13 cellular contexts compared by ENCODE assay signal in the genomic region with DNA sequence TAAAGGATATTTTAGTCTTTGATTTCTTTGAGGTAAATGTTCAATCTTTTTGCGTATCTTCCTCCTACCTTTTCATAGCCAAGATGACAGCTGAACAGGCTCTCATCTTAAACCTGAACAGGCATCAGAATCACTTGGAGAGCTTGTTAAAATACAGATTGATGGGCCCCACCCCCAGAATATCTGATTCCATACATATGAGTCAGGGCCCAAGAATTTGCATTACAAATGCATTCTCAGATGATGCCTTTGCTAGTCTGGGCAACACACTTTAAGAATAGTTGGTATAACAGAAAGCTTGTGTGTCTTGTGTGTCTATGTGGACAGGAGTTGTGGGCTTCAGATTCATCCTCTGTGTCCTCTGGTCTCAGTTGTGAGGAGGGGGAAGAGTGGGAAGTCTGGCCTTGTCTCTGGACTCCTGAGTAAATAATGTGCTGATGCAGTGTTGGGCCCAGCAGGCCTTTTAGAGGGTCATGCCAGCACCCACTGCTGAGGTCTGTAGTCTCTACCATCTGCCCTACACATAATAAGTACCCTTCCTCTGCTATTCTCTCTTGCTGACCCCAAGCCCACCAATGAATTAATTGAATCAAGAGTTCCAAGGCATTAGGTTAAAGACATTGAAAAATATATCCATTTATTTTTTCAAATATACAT. TPM values are rescaled to one million over a fixed set of nuclear protein-coding genes. Genes with fewer than 3 reads are reported as not detected.
DNase-seq lines count a peak whose midpoint lies in the region; ATAC-seq and TF ChIP-seq lines count a peak whose summit lies in the region.
"Had no signal": no experiment of that assay in that cellular context is flagged by ENCODE, and none has a peak within 500 bp of the region (broad histone marks: within the 10 kb centered on the region; RNA-seq: fewer than 3 reads in every experiment).

No MANE protein-coding gene starts in this region.

- TF ChIP-seq POLR2A in HCT116 (IDR thresholded peaks at IDR 0.05; ENCODE audit: borderline replicate concordance, extremely low read depth, insufficient read depth, insufficient read length), result no peak

- peaks cover 10 to 21% of the 10 kb centered on the region in 2 experiments for H3K4me1 ChIP-seq in HCT116 (ENCODE audit: control insufficient read depth in 1 of 2, insufficient read depth in 2 of 2, low read length in 2 of 2)
- peaks cover 6% of the 10 kb centered on the region for H3K4me1 ChIP-seq in smooth muscle cell (ENCODE audit: low read depth)

- WGBS in smooth muscle cell (ENCODE audit: low lambda C conversion rate), result 94% methylated on average over 1 of the region's 1 CpG

- BruUV-seq in HCT116 (replicated peaks; lab: Mats Ljungman, UMichigan), result no TSS peak

- TF ChIP-seq RAD21 in HCT116 (IDR thresholded peaks at IDR 0.05; ENCODE audit: low read depth), result no peak

- TF ChIP-seq CTCF in HCT116 (IDR thresholded peaks at IDR 0.05 in 2 of 3, conservative IDR thresholded peaks at IDR 0.05 in 1 of 3; ENCODE audit: borderline replicate concordance in 1 of 3, insufficient read depth in 1 of 3, low read depth in 2 of 3, low read length in 2 of 3), result no peak
- no peak for TF ChIP-seq CTCF in fibroblast of the aortic adventitia (IDR thresholded peaks at IDR 0.05; ENCODE audit: insufficient read depth, low read length)
- TF ChIP-seq CTCF in smooth muscle cell (IDR thresholded peaks at IDR 0.05; ENCODE audit: borderline replicate concordance, insufficient read depth, poor library complexity, severe bottlenecking), result no peak

- peak overlapping the region; percentile 26 for H3K9ac ChIP-seq in HCT116 (ENCODE audit: low read length)
- peak overlapping the region; percentile 26 for H3K9ac ChIP-seq in smooth muscle cell (ENCODE audit: low read depth)

- H3K9me2 ChIP-seq in HCT116 (ENCODE audit: insufficient read depth), result no peaks in the 10 kb centered on the region

- H4K20me1 ChIP-seq in HCT116 (ENCODE audit: insufficient read depth) (no peaks in the 10 kb centered on the region), smooth muscle cell (ENCODE audit: low read depth) (no peaks in the 10 kb centered on the region)

- CTCF ChIA-PET in HCT116 (lab: Charles Lee) (no interaction called here), HEK293T (lab: Yijun Ruan, JAX) (no interaction called here)

- H3K27me3 ChIP-seq in HCT116 (ENCODE audit: insufficient read depth, low read length) (no peaks in the 10 kb centered on the region), smooth muscle cell (ENCODE audit: low read depth) (no peaks in the 10 kb centered on the region)

- H3K4me2 ChIP-seq in HCT116 (ENCODE audit: low read length), result peak overlapping the region; percentile 62
- H3K4me2 ChIP-seq in smooth muscle cell, result peak overlapping the region; percentile 12

- H3K36me3 ChIP-seq in HCT116 (ENCODE audit: control insufficient read depth in 1 of 2, insufficient read depth in 2 of 2, low read length in 2 of 2) (peaks cover 0 to 21% of the 10 kb centered on the region in 2 experiments; a peak in 2 of 4 replicates), smooth muscle cell (ENCODE audit: low read depth) (no peaks in the 10 kb centered on the region)

- intact Hi-C loops in HCT116 (cut with micrococcal nuclease), result no loop called here

- H3K9me3 ChIP-seq in HCT116 (ENCODE audit: control insufficient read depth in 1 of 2, insufficient read depth in 1 of 2, low read depth in 1 of 2, low read length in 2 of 2) (no peaks in the 10 kb centered on the region), smooth muscle cell (replicated peaks; ENCODE audit: low read depth) (no peaks in the 10 kb centered on the region)

- ATAC-seq in HCT116, result peak; percentile 71
- no peak for ATAC-seq in HG02759 (IDR thresholded peaks at IDR 0.05; ENCODE audit: unreplicated experiment)

- RAD21 ChIA-PET in HCT116 (lab: Charles Lee; ENCODE audit: low non-redundant PET in 1 of 2, low total read pairs in 2 of 2, uncharacterized antibody in 2 of 2, unreplicated experiment in 2 of 2), result no interaction called here

- H3F3A ChIP-seq in smooth muscle cell (ENCODE audit: low read depth), result peaks cover 10% of the 10 kb centered on the region

- no peak overlapping the region for H3K27ac ChIP-seq in HCT116 (ENCODE audit: low read depth, low read length)
- peak overlapping the region; percentile 78 for H3K27ac ChIP-seq in smooth muscle cell (ENCODE audit: low read depth)
- H3K27ac ChIP-seq: SK-N-MC had no signal

- peak; percentile 10 for DNase-seq in HCT116 (ENCODE audit: low read depth, low spot score)
- DNase-seq in SW480 (ENCODE audit: low spot score), result peak; percentile 11
- peak; percentile 86 for DNase-seq in fibroblast of the aortic adventitia (ENCODE audit: low read depth)
- DNase-seq in smooth muscle cell (lab: John Stamatoyannopoulos, UW; ENCODE audit: unreplicated experiment), result no peak
- DNase-seq in HEK293T (ENCODE audit: extremely low spot score), result no peak
- no peak for DNase-seq in NCI-H524 treated with DMSO at 0.1 percent for 48 hours (lab: John Stamatoyannopoulos, UW)
- DNase-seq: amygdala; GF-D8; hypothalamus; NCI-H2171; stimulated activated CD4-positive, alpha-beta T cell treated with anti-CD3 and anti-CD28 coated beads, Interleukin-2, amount 100 ng/mL, for 24 hours had no signal

- H3K79me2 ChIP-seq in HCT116 (ENCODE audit: insufficient read depth, low read length), result no peaks in the 10 kb centered on the region
- H3K79me2 ChIP-seq in smooth muscle cell (ENCODE audit: low read depth), result no peaks in the 10 kb centered on the region

- 0 out of 4 replicates have a peak overlapping the region, but pooled peaks of 1 of the 2 experiments have one; percentile 8 for H3K4me3 ChIP-seq in HCT116 (replicated peaks in 1 of 2; ENCODE audit: low read depth in 1 of 2, low read length in 2 of 2)
- no peak overlapping the region for H3K4me3 ChIP-seq in fibroblast of the aortic adventitia (ENCODE audit: low read depth, low read length)
- H3K4me3 ChIP-seq in smooth muscle cell, result no peak overlapping the region
- H3K4me3 ChIP-seq: SK-N-MC had no signal

- H2AFZ ChIP-seq in HCT116 (ENCODE audit: low read depth, low read length, poor library complexity, severe bottlenecking) (no peak overlapping the region), smooth muscle cell (ENCODE audit: low read depth) (no peak overlapping the region)

- POLR2A ChIA-PET in HCT116 (lab: Charles Lee), result no interaction called here
- POLR2A ChIA-PET in HEK293T (lab: Yijun Ruan, JAX), result no interaction called here

TF ChIP-seq in HCT116, 20 proteins besides CTCF, POLR2A, EP300 and RAD21:
- no peak for TF ChIP-seq EZH2 (IDR thresholded peaks at IDR 0.05)
- TF ChIP-seq FOSL1 (IDR thresholded peaks at IDR 0.05; ENCODE audit: low read depth), result peak; percentile 28; the same call in 1 of the 2 replicates

TF ChIP-seq in HEK293T, 16 proteins besides CTCF, POLR2A, EP300 and RAD21:
- TF ChIP-seq FOXM1 (IDR thresholded peaks at IDR 0.05; ENCODE audit: borderline replicate concordance) (no peak), FOXK2 (IDR thresholded peaks at IDR 0.05) (no peak), BHLHE40 (IDR thresholded peaks at IDR 0.05; ENCODE audit: borderline replicate concordance) (no peak), ZNF384 (IDR thresholded peaks at IDR 0.05) (no peak), NFRKB (IDR thresholded peaks at IDR 0.05) (no peak), SP1 (IDR thresholded peaks at IDR 0.05) (no peak), CTBP1 (IDR thresholded peaks at IDR 0.05; ENCODE audit: borderline replicate concordance) (no peak), TARDBP (IDR thresholded peaks at IDR 0.05) (no peak)

RNA-seq across cellular contexts. Expression of a gene that starts 43.1 kb away (rescaled TPM):
- 19.3 TPM for total RNA-seq in HCT116 (2021; ENCODE audit: unreplicated experiment)
- polyA plus RNA-seq in HCT116 (2012), result 4.9 and 8.7 TPM in 2 replicates
- 13.1 and 13.6 TPM in 2 replicates for total RNA-seq in fibroblast of the aortic adventitia (ENCODE audit: low replicate concordance)
- total RNA-seq in smooth muscle cell, result 8.5 and 10.0 TPM in 2 replicates
- polyA plus RNA-seq in smooth muscle cell, result 4.7 and 6.3 TPM in 2 replicates

RNA-seq across cellular contexts. Expression of a gene that starts 43.2 kb away (rescaled TPM):
- 113 TPM for total RNA-seq in HCT116 (2021; ENCODE audit: unreplicated experiment)
- polyA plus RNA-seq in HCT116 (2012), result 37.7 and 51.2 TPM in 2 replicates
- total RNA-seq in fibroblast of the aortic adventitia (ENCODE audit: low replicate concordance), result 80.6 and 83.6 TPM in 2 replicates
- total RNA-seq in smooth muscle cell, result 38.3 and 47.8 TPM in 2 replicates
- polyA plus RNA-seq in smooth muscle cell, result 36.7 and 41.0 TPM in 2 replicates

Comparison
In these comparisons a context has a peak if more than half of its experiments do, and no peak if none do; other contexts are left out.
1. DNase-seq: peak in HCT116 (single experiment), SW480 (single experiment) and fibroblast of the aortic adventitia (single experiment); none in smooth muscle cell (single experiment), HEK293T (single experiment) and NCI-H524 treated with DMSO at 0.1 percent for 48 hours (single experiment).